Comparison of ENCODE assay signal across 12 cellular contexts in the genomic region with DNA sequence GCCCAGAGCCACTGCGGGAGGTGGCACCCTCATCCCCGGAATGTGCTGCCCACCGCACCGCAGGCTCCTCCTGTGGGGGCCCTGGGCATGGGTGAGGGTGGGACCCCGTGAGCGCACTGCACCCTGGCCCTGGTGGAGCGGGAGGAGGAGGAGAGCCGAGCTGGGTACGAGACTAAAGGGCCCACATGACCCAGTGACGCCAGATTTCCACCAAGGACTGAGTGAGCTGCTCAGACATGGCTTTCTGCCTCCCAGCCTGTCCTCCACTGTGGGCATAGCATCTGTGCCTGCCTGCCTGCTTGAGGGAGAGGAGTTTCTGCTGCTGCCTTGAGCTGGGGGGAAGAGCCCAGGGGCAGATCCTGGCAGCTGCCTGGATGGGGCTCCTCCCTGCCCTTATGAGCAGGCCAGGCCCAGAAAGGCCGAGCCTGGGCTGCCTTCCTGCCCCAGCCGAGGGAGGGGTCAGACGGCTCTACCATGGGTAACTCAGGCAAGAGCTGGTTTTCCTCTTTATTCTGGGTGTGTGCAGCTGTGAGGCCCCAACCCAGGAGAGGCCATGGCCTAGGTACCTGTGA.
DNase-seq lines count a peak whose midpoint lies in the region; ATAC-seq and TF ChIP-seq lines count a peak whose summit lies in the region.
"Had no signal": no experiment of that assay in that cellular context is flagged by ENCODE, and none has a peak within 500 bp of the region (broad histone marks: within the 10 kb centered on the region; RNA-seq: fewer than 3 reads in every experiment).

No MANE protein-coding gene starts in this region.

- TF ChIP-seq CTCF in Panc1 (IDR thresholded peaks at IDR 0.05) (no peak), dorsolateral prefrontal cortex (IDR thresholded peaks at IDR 0.05 in 54 of 56, conservative IDR thresholded peaks at IDR 0.05 in 2 of 56; ENCODE audit: low read depth in 1 of 56, partially characterized antibody in 56 of 56) (no peak), suprapubic skin (IDR thresholded peaks at IDR 0.05) (no peak)

- H3K4me1 ChIP-seq in Panc1 (ENCODE audit: control insufficient read depth, insufficient read depth, low read length) (peaks cover 94% of the 10 kb centered on the region), suprapubic skin (peaks cover 73% of the 10 kb centered on the region)

- POLR2A ChIA-PET in Panc1 (lab: Charles Lee): interaction anchor here (1.1 kb wide), 1 partner anchor 8 kb away, joined by 3 read pairs; no protein-coding TSS in a partner anchor

- CTCF ChIA-PET in Panc1 (lab: Charles Lee): no interaction called here

- TF ChIP-seq POLR2A in suprapubic skin (IDR thresholded peaks at IDR 0.05): no peak

- no peak for TF ChIP-seq EP300 in suprapubic skin (IDR thresholded peaks at IDR 0.05)

- in situ Hi-C loops in Panc1 (cut with HindIII; ENCODE audit: low pct_unique_long_range_greater_than_20kb, low sequenced_read_pairs): no loop called here

- H3K9me3 ChIP-seq in Panc1 (ENCODE audit: control insufficient read depth, insufficient read depth, low read depth, low read length) (no peaks in the 10 kb centered on the region), suprapubic skin (no peaks in the 10 kb centered on the region)

- H3K4me3 ChIP-seq in Panc1 (ENCODE audit: low read depth in 2 of 2, low read length in 2 of 2) (no peak overlapping the region), dorsolateral prefrontal cortex (peak overlapping the region in 1 of 59 donors; percentile 7), suprapubic skin (no peak overlapping the region)
- H3K4me3 ChIP-seq: skin epidermis had no signal

- no TSS peak for BruUV-seq in Panc1 (replicated peaks; lab: Mats Ljungman, UMichigan)

- H3K27ac ChIP-seq in Panc1 (ENCODE audit: low read length): peak overlapping the region; percentile 96
- peak overlapping the region in 57 of 59 donors; percentile 15 to 98 (median 77) for H3K27ac ChIP-seq in dorsolateral prefrontal cortex
- peak overlapping the region; percentile 57 for H3K27ac ChIP-seq in suprapubic skin

- H3K27me3 ChIP-seq in Panc1 (ENCODE audit: control insufficient read depth, insufficient read depth, low read length) (no peaks in the 10 kb centered on the region), dorsolateral prefrontal cortex (no peaks in the 10 kb centered on the region), suprapubic skin (no peaks in the 10 kb centered on the region)

- 70% methylated on average over 10 of the region's 13 CpGs for WGBS in suprapubic skin

- ATAC-seq in Panc1: peak; percentile 11; the same call in 1 of the 2 replicates
- ATAC-seq in GM21381 (IDR thresholded peaks at IDR 0.05; ENCODE audit: unreplicated experiment): no peak
- ATAC-seq in GM18867 (IDR thresholded peaks at IDR 0.05; ENCODE audit: unreplicated experiment): no peak
- ATAC-seq: naive thymus-derived CD8-positive, alpha-beta T cell had no signal

- intact Hi-C loops in Panc1 (cut with micrococcal nuclease; ENCODE audit: unreplicated experiment) (loop anchor here (5.0 to 10.0 kb wide), 2 partner anchors 50 to 87 kb away; a partner anchor contains a TSS), dorsolateral prefrontal cortex (cut with DNase I) (loop anchor here in 1 of 2 donors (5.0 kb wide), 1 partner anchor 87 kb away; a partner anchor contains a TSS)

- peaks cover 2% of the 10 kb centered on the region for H3K36me3 ChIP-seq in Panc1 (ENCODE audit: control insufficient read depth, insufficient read depth, low read length)
- H3K36me3 ChIP-seq in suprapubic skin: peaks cover 33% of the 10 kb centered on the region

- DNase-seq in Panc1 (ENCODE audit: low read depth, low spot score): no peak
- DNase-seq in dorsolateral prefrontal cortex: no peak
- DNase-seq in myocyte (ENCODE audit: low read depth): peak; percentile 59
- DNase-seq in suprapubic skin (ENCODE audit: low spot score in 2 of 2): peak in 1 of 2 donors; percentile 52
- DNase-seq in NCI-H2196 treated with DMSO at 0.1 percent for 48 hours (lab: John Stamatoyannopoulos, UW; ENCODE audit: unreplicated experiment): no peak
- DNase-seq: activated naive CD4-positive, alpha-beta T cell treated with anti-CD3 and anti-CD28 coated beads for 36 hours; DMS79 treated with DMSO at 0.1 percent for 48 hours; naive thymus-derived CD8-positive, alpha-beta T cell; NCI-H345 had no signal
